ENCODE assay signal across 25 cellular contexts in the genomic region with DNA sequence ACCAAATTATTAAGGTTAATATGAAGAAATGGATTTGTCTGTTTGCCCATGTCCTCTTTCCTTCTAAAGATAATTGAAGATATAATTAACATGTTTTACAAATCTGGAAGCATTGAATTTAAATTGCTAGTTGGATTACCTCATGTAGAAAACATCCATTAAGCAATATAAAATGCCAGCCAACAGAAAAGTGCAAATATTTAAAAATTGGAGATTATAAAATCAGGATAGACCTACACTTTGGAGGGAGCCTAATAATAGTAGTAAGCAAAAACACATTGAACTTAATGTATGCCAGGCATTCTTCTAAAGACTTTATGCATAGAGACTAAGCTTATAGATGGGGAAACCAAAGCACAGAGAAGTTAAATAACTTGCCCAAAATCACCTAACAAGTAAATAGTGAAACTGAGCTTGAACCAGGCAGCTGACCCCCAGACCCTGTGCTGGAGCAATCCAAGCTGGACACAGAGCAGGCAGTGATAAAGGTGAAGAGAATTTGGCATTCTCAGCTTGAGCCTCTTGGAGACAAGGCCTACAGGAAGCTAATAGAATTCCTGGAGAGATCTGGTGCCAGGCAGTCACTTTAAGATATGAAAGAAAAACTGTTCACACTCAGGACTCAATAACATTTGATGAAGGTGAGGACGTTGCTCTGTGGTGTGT.
"Had no signal": no experiment of that assay in that cellular context is flagged by ENCODE, and none has a peak within 500 bp of the region (broad histone marks: within the 10 kb centered on the region; RNA-seq: fewer than 3 reads in every experiment).

No MANE protein-coding gene starts in this region.

- H3K4me1 ChIP-seq: colonic mucosa, esophagus squamous epithelium, gastrocnemius medialis, heart right ventricle, left ventricle myocardium inferior, lower lobe of right lung had no signal

- H3K4me3 ChIP-seq: colonic mucosa, esophagus squamous epithelium, gastrocnemius medialis, heart right ventricle, left ventricle myocardium inferior, lower lobe of right lung had no signal

- H3K27ac ChIP-seq: colonic mucosa, epithelial cell of prostate, esophagus squamous epithelium, gastrocnemius medialis, heart right ventricle, left ventricle myocardium inferior, lower lobe of right lung had no signal

- H3K27me3 ChIP-seq: colonic mucosa, esophagus squamous epithelium, gastrocnemius medialis, heart right ventricle had no signal

- FAIRE-seq: endometrium, islet of Langerhans, keratinocyte had no signal

- H3K36me3 ChIP-seq: colonic mucosa, esophagus squamous epithelium, gastrocnemius medialis, heart right ventricle, left ventricle myocardium inferior, lower lobe of right lung had no signal

- H3K9me3 ChIP-seq: colonic mucosa, esophagus squamous epithelium, gastrocnemius medialis, lower lobe of right lung had no signal

- ATAC-seq: effector memory CD8-positive, alpha-beta T cell; esophagus mucosa; gastrocnemius medialis; heart right ventricle; left cardiac atrium; lower lobe of right lung; naive thymus-derived CD4-positive, alpha-beta T cell had no signal

- DNase-seq: colonic mucosa; cortex of kidney; effector CD8-positive, alpha-beta T cell; effector memory CD8-positive, alpha-beta T cell; endodermal cell; erythroblast; esophagus squamous epithelium; foreskin fibroblast; foreskin melanocyte; gastrocnemius medialis; glutamatergic neuron; head of caudate nucleus; heart right ventricle; hippocampal formation; left cardiac atrium; left ventricle myocardium inferior; lower lobe of right lung; mesenchymal stem cell; midbrain; naive thymus-derived CD4-positive, alpha-beta T cell had no signal
